11 cellular contexts compared by ENCODE assay signal in genomic region chr13:112752711-112753541, GRCh38.
A peak's percentile ranks its signal among the peaks of the same experiment; 100 is the strongest.
DNase-seq lines count a peak whose midpoint lies in the region; FAIRE-seq and TF ChIP-seq lines count a peak whose summit lies in the region.
"Had no signal": no experiment of that assay in that cellular context is flagged by ENCODE, and none has a peak within 500 bp of the region (broad histone marks: within the 10 kb centered on the region; RNA-seq: fewer than 3 reads in every experiment).

No MANE protein-coding gene starts in this region.

- no peak for TF ChIP-seq CTCF in kidney (IDR thresholded peaks at IDR 0.05; ENCODE audit: borderline replicate concordance, extremely low read depth, insufficient read depth)

- DNase-seq in M059J (ENCODE audit: low read depth) (peak; percentile 5), globus pallidus (ENCODE audit: low spot score) (peak; percentile 69), kidney (no peak), OCI-M1 (lab: John Stamatoyannopoulos, UW) (no peak), foreskin melanocyte (no peak), NCI-H1694 treated with DMSO at 0.1 percent for 48 hours (lab: John Stamatoyannopoulos, UW) (no peak)
- peak; percentile 34 for DNase-seq in activated T-cell treated with anti-CD3 and anti-CD28 coated beads, Interleukin-2, amount 50 U/mL, for 1 hour
- DNase-seq in stimulated activated CD4-positive, alpha-beta T cell treated with anti-CD3 and anti-CD28 coated beads, Interleukin-2, amount 100 ng/mL, for 48 hours = peak; percentile 5
- DNase-seq: NCI-H2081 treated with DMSO at 0.1 percent for 48 hours had no signal

- H3K4me3 ChIP-seq in kidney (ENCODE audit: low read length in 2 of 2) = no peak overlapping the region
- H3K4me3 ChIP-seq: ascending aorta, upper lobe of left lung had no signal

- intact Hi-C loops in kidney (cut with DNase I) = no loop called here

- no peak overlapping the region for H3K9ac ChIP-seq in kidney (ENCODE audit: low read length in 2 of 2)

- peaks cover 0 to 3% of the 10 kb centered on the region in 2 donors for H3K4me1 ChIP-seq in kidney (ENCODE audit: control insufficient read depth in 1 of 2, insufficient read depth in 1 of 2, low read depth in 1 of 2, low read length in 2 of 2)
- H3K4me1 ChIP-seq: ascending aorta had no signal

- H3K36me3 ChIP-seq in kidney (ENCODE audit: control insufficient read depth in 1 of 2, insufficient read depth in 2 of 2, low read length in 2 of 2) = no peaks in the 10 kb centered on the region
- H3K36me3 ChIP-seq: ascending aorta had no signal

- no peak for FAIRE-seq in kidney (lab: Jason Lieb, UNC)

- H3K9me3 ChIP-seq in kidney (ENCODE audit: control insufficient read depth in 1 of 2, low read length in 2 of 2) = no peaks in the 10 kb centered on the region
- H3K9me3 ChIP-seq: upper lobe of left lung had no signal

- H3K27ac ChIP-seq in kidney (ENCODE audit: low read depth in 2 of 2, low read length in 2 of 2) = no peak overlapping the region
- H3K27ac ChIP-seq: ascending aorta had no signal

Comparison
In these comparisons a context has a peak if more than half of its experiments do, and no peak if none do; other contexts are left out.
1. DNase-seq: peak in M059J (single experiment), activated T-cell treated with anti-CD3 and anti-CD28 coated beads, Interleukin-2, amount 50 U/mL, for 1 hour (single experiment), globus pallidus (single experiment) and stimulated activated CD4-positive, alpha-beta T cell treated with anti-CD3 and anti-CD28 coated beads, Interleukin-2, amount 100 ng/mL, for 48 hours (2 of 2); none in kidney (single experiment), OCI-M1 (single experiment), foreskin melanocyte (single experiment) and NCI-H1694 treated with DMSO at 0.1 percent for 48 hours (single experiment).